15 cellular contexts compared by ENCODE assay signal in the genomic region with DNA sequence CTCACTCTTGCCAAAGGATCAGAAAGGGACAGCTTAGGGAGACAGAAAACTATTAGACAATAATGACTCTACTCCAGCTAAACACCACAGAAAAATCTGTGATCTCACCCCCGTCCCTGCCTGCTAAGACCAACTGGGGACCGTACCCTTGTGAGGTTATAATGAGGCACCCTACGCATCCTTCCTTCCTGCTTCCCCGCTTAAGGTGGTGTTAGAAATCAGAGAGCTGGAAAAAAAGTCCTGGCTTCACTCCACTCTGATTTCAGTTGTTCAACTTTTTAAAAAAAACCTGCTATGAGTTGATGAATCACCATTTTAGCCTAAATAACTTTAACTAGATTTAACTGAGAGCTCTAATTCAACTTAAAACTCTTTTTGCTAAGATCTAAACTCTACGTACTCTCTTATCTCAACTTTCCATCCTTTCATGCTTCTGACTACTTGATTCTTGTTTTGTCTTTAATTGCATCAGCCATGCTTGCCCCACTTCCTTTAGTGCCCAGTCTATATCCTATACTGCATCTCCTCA. TPM values are rescaled to one million over a fixed set of nuclear protein-coding genes. Genes with fewer than 3 reads are reported as not detected.
DNase-seq lines count a peak whose midpoint lies in the region; ATAC-seq, FAIRE-seq and TF ChIP-seq lines count a peak whose summit lies in the region.
"Had no signal": no experiment of that assay in that cellular context is flagged by ENCODE, and none has a peak within 500 bp of the region (broad histone marks: within the 10 kb centered on the region; RNA-seq: fewer than 3 reads in every experiment).

No MANE protein-coding gene starts in this region.

- H3K9me3 ChIP-seq in Loucy (ENCODE audit: insufficient read depth, low read depth, low read length) (no peaks in the 10 kb centered on the region), astrocyte (ENCODE audit: insufficient read depth, low read depth, low read length) (no peaks in the 10 kb centered on the region), osteoblast (ENCODE audit: low read depth, low read length) (no peaks in the 10 kb centered on the region)
- H3K9me3 ChIP-seq: Caco-2 had no signal

- H3K27ac Mint-ChIP-seq in astrocyte (ENCODE audit: unreplicated experiment) (peak overlapping the region; percentile 3), natural killer cell (no peak overlapping the region)
- H3K27ac Mint-ChIP-seq: activated naive CD8-positive, alpha-beta T cell treated with anti-CD3 and anti-CD28 coated beads, Interleukin-2, amount 10 ng/mL, durations not matched to agents 7 days and 5 days had no signal

- H3K79me2 ChIP-seq in Loucy (ENCODE audit: insufficient read depth, low read length) (no peaks in the 10 kb centered on the region), astrocyte (ENCODE audit: insufficient read depth, low read length) (no peaks in the 10 kb centered on the region), osteoblast (ENCODE audit: insufficient read depth, low read length) (no peaks in the 10 kb centered on the region)

- TF ChIP-seq CTCF in Loucy (conservative IDR thresholded peaks at IDR 0.05; ENCODE audit: low read length) (no peak), astrocyte (IDR thresholded peaks at IDR 0.05; ENCODE audit: insufficient read depth, low read depth, low read length) (no peak), osteoblast (IDR thresholded peaks at IDR 0.05; ENCODE audit: extremely low read depth, low read depth, low read length) (no peak), natural killer cell (IDR thresholded peaks at IDR 0.05) (no peak)

- H3K4me2 ChIP-seq in Loucy (ENCODE audit: low read depth, low read length, poor library complexity, severe bottlenecking) = peak overlapping the region; percentile 37
- peak overlapping the region; percentile 65 for H3K4me2 ChIP-seq in astrocyte (ENCODE audit: low read length)
- peak overlapping the region; percentile 9 for H3K4me2 ChIP-seq in osteoblast (ENCODE audit: insufficient read depth, low read length)

- no peaks in the 10 kb centered on the region for H3K27me3 ChIP-seq in Loucy (ENCODE audit: insufficient read depth, low read length, poor library complexity, severe bottlenecking)
- no peaks in the 10 kb centered on the region for H3K27me3 ChIP-seq in astrocyte (ENCODE audit: insufficient read depth, low read length)
- H3K27me3 ChIP-seq in osteoblast (ENCODE audit: insufficient read depth, low read length) = no peaks in the 10 kb centered on the region

- H3K27ac ChIP-seq in astrocyte (ENCODE audit: low read depth, low read length) = peak overlapping the region; percentile 15
- peak overlapping the region; percentile 63 for H3K27ac ChIP-seq in osteoblast (ENCODE audit: low read depth, low read length)

- H3K27me3 Mint-ChIP-seq in astrocyte (ENCODE audit: low read depth, unreplicated experiment) (no peaks in the 10 kb centered on the region), natural killer cell (ENCODE audit: low read depth in 2 of 2) (peaks cover 2 to 19% of the 10 kb centered on the region in 2 donors)

- H3K36me3 Mint-ChIP-seq in astrocyte (ENCODE audit: low read depth, unreplicated experiment) = no peaks in the 10 kb centered on the region
- H3K36me3 Mint-ChIP-seq in natural killer cell = no peaks in the 10 kb centered on the region
- H3K36me3 Mint-ChIP-seq: activated naive CD8-positive, alpha-beta T cell treated with anti-CD3 and anti-CD28 coated beads, Interleukin-2, amount 10 ng/mL, durations not matched to agents 7 days and 5 days had no signal

- ATAC-seq in natural killer cell (no peak), HG03565 (IDR thresholded peaks at IDR 0.05; ENCODE audit: unreplicated experiment) (no peak), GM18858 (IDR thresholded peaks at IDR 0.05; ENCODE audit: unreplicated experiment) (no peak)

- H3K4me3 Mint-ChIP-seq in astrocyte (ENCODE audit: unreplicated experiment) (no peak overlapping the region), natural killer cell (no peak overlapping the region)
- H3K4me3 Mint-ChIP-seq: activated naive CD8-positive, alpha-beta T cell treated with anti-CD3 and anti-CD28 coated beads, Interleukin-2, amount 10 ng/mL, durations not matched to agents 7 days and 5 days had no signal

- no peak for FAIRE-seq in astrocyte (lab: Jason Lieb, UNC)

- no peaks in the 10 kb centered on the region for H3K9me2 ChIP-seq in Loucy (replicated peaks; ENCODE audit: low read depth, low read length)

- H3F3A ChIP-seq in Loucy (ENCODE audit: low read depth) = no peaks in the 10 kb centered on the region

- H3K4me1 ChIP-seq in Loucy (ENCODE audit: insufficient read depth, low read length, poor library complexity, severe bottlenecking) (peaks cover 14% of the 10 kb centered on the region), astrocyte (ENCODE audit: insufficient read depth, low read length) (peaks cover 18% of the 10 kb centered on the region), osteoblast (ENCODE audit: insufficient read depth, low read length) (peaks cover 15% of the 10 kb centered on the region)
- H3K4me1 ChIP-seq: Caco-2 had no signal

- no peaks in the 10 kb centered on the region for H3K36me3 ChIP-seq in Loucy (ENCODE audit: insufficient read depth, low read length)
- no peaks in the 10 kb centered on the region for H3K36me3 ChIP-seq in astrocyte (ENCODE audit: insufficient read depth, low read length)
- no peaks in the 10 kb centered on the region for H3K36me3 ChIP-seq in osteoblast (ENCODE audit: insufficient read depth, low read length)

- intact Hi-C loops in natural killer cell (cut with micrococcal nuclease) = no loop called here

- H3K9ac ChIP-seq in Loucy (ENCODE audit: low read depth, low read length, poor library complexity, severe bottlenecking) (no peak overlapping the region), astrocyte (ENCODE audit: low read length) (peak overlapping the region; percentile 28)

- H3K9me3 Mint-ChIP-seq in astrocyte (ENCODE audit: unreplicated experiment) (no peaks in the 10 kb centered on the region), natural killer cell (no peaks in the 10 kb centered on the region)
- H3K9me3 Mint-ChIP-seq: activated naive CD8-positive, alpha-beta T cell treated with anti-CD3 and anti-CD28 coated beads, Interleukin-2, amount 10 ng/mL, durations not matched to agents 7 days and 5 days had no signal

- peak overlapping the region; percentile 16; the same call in 1 of the 2 replicates for H2AFZ ChIP-seq in Loucy (ENCODE audit: low read length)
- peak overlapping the region; percentile 37 for H2AFZ ChIP-seq in astrocyte (ENCODE audit: low read depth, low read length)
- H2AFZ ChIP-seq in osteoblast (ENCODE audit: low read length) = peak overlapping the region; percentile 71

- H4K20me1 ChIP-seq in Loucy (ENCODE audit: insufficient read depth, low read length, poor library complexity, severe bottlenecking) (no peaks in the 10 kb centered on the region), astrocyte (ENCODE audit: insufficient read depth, low read length) (no peaks in the 10 kb centered on the region), osteoblast (ENCODE audit: insufficient read depth, low read length) (no peaks in the 10 kb centered on the region)

- peak; percentile 9 to 33 for DNase-seq in activated CD4-positive, alpha-beta T cell treated with anti-CD3 and anti-CD28 coated beads, Interleukin-2, amount 50 U/mL, for 48 hours
- no peak for DNase-seq in activated CD4-positive, alpha-beta T cell treated with anti-CD3 and anti-CD28 coated beads for 1 hour
- DNase-seq in astrocyte (ENCODE audit: low read depth) (peak; percentile 22), osteoblast (ENCODE audit: insufficient read length, low spot score, missing footprints) (no peak), natural killer cell (no peak)
- DNase-seq: ACHN; activated CD4-positive, CD25-positive, alpha-beta regulatory T cell; activated naive CD8-positive, alpha-beta T cell treated with anti-CD3 and anti-CD28 coated beads, Interleukin-2, amount 10 ng/mL, durations not matched to agents 7 days and 5 days; Caco-2; erythroblast; GDM1; NCI-H1092 treated with DMSO at 0.1 percent for 48 hours had no signal

- H3K4me1 Mint-ChIP-seq in astrocyte (ENCODE audit: low read depth, unreplicated experiment) (peaks cover 14% of the 10 kb centered on the region), natural killer cell (no peaks in the 10 kb centered on the region)

- no peak overlapping the region for H3K4me3 ChIP-seq in Loucy (ENCODE audit: low read length, poor library complexity, severe bottlenecking)
- no peak overlapping the region for H3K4me3 ChIP-seq in astrocyte (ENCODE audit: insufficient read depth, low read depth, low read length)
- no peak overlapping the region for H3K4me3 ChIP-seq in osteoblast (ENCODE audit: insufficient read depth, low read length)

RNA-seq across cellular contexts. Expression of a gene that starts 35.8 kb away (rescaled TPM):
- 26.1 and 29.7 TPM in 2 replicates for total RNA-seq in astrocyte
- 15.6 and 19.9 TPM in 2 replicates for total RNA-seq in osteoblast
- 1 to 10 TPM; 4.8 to 5.6 (median 5.3) TPM for total RNA-seq in natural killer cell

RNA-seq across cellular contexts. Expression of a gene that starts 58.3 kb away (rescaled TPM):
- 88.7 and 93.4 TPM in 2 replicates for total RNA-seq in astrocyte
- 129 and 155 TPM in 2 replicates for total RNA-seq in osteoblast
- 10 to 100 TPM; 16.2 to 20.0 (median 19.2) TPM for total RNA-seq in natural killer cell

Comparison
In these comparisons a context has a peak if more than half of its experiments do, and no peak if none do; other contexts are left out.
1. DNase-seq: peak in activated CD4-positive, alpha-beta T cell treated with anti-CD3 and anti-CD28 coated beads, Interleukin-2, amount 50 U/mL, for 48 hours (2 of 2) and astrocyte (single experiment); none in activated CD4-positive, alpha-beta T cell treated with anti-CD3 and anti-CD28 coated beads for 1 hour (single experiment), osteoblast (single experiment) and natural killer cell (single experiment).
2. H2AFZ ChIP-seq: peak in every context shown above with its lines; median percentile 71 in osteoblast; 37 in astrocyte; 16 in Loucy.
3. H3K4me2 ChIP-seq: peak in every context shown above with its lines; median percentile 65 in astrocyte; 37 in Loucy; 9 in osteoblast.